ENCODE assay signal across 12 cellular contexts in genomic region chr11:113831314-113831713, GRCh38. TPM values are rescaled to one million over a fixed set of nuclear protein-coding genes. Genes with fewer than 3 reads are reported as not detected.
DNase-seq lines count a peak whose midpoint lies in the region; ATAC-seq lines count a peak whose summit lies in the region.
"Had no signal": no experiment of that assay in that cellular context is flagged by ENCODE, and none has a peak within 500 bp of the region (broad histone marks: within the 10 kb centered on the region; RNA-seq: fewer than 3 reads in every experiment).

No MANE protein-coding gene starts in this region.

- H3K36me3 Mint-ChIP-seq in immature natural killer cell, result peaks cover 19 to 44% (median 20%) of the 10 kb centered on the region in 3 donors

- no peaks in the 10 kb centered on the region for H3K9me3 Mint-ChIP-seq in immature natural killer cell

- no peaks in the 10 kb centered on the region for H3K27me3 Mint-ChIP-seq in immature natural killer cell (ENCODE audit: low read depth in 3 of 3)

- no peak overlapping the region for H3K4me3 Mint-ChIP-seq in immature natural killer cell

- peaks cover 13 to 23% of the 10 kb centered on the region in 2 donors for H3K4me1 Mint-ChIP-seq in immature natural killer cell

- ATAC-seq in GM18873 (IDR thresholded peaks at IDR 0.05; ENCODE audit: low FRiP score, unreplicated experiment), result peak; percentile 73
- peak; percentile 93 for ATAC-seq in GM21515 (IDR thresholded peaks at IDR 0.05; ENCODE audit: unreplicated experiment)
- peak; percentile 74 for ATAC-seq in HG03097 (IDR thresholded peaks at IDR 0.05; ENCODE audit: low FRiP score, unreplicated experiment)

- DNase-seq in immature natural killer cell (no peak), mucosa of gallbladder (ENCODE audit: low spot score) (no peak), DMS53 (lab: John Stamatoyannopoulos, UW) (no peak)
- no peak for DNase-seq in stimulated activated CD4-positive, alpha-beta T cell treated with anti-CD3 and anti-CD28 coated beads, Interleukin-1b, Interleukin-23, amount 100 ng/mL, for 48 hours
- DNase-seq: NCI-H1436 treated with DMSO at 0.1 percent for 48 hours, testis had no signal

- peak overlapping the region; percentile 2 to 74 (median 56) for H3K27ac Mint-ChIP-seq in immature natural killer cell

RNA-seq across cellular contexts. Expression of gene USP28, which starts 44.1 kb away (rescaled TPM):
- 100 to 1,000 TPM; 121 to 185 (median 122) TPM for polyA plus RNA-seq in immature natural killer cell
- total RNA-seq in mucosa of gallbladder, result 19.9 TPM

RNA-seq across cellular contexts. Expression of gene CLDN25, which starts 51.7 kb away (rescaled TPM):
- not detected for polyA plus RNA-seq in immature natural killer cell
- not detected for total RNA-seq in mucosa of gallbladder
- total RNA-seq: astrocyte, RPMI7951, testis had no signal
- polyA plus RNA-seq: esophagus had no signal

RNA-seq across cellular contexts. Expression of gene ZW10, which starts 57.8 kb away (rescaled TPM):
- 10 to 100 TPM in 2 of 3 donors, 1 to 10 TPM in 1; 9.2 to 13.7 (median 10.1) TPM for polyA plus RNA-seq in immature natural killer cell
- 10.3 TPM for total RNA-seq in mucosa of gallbladder
